22 cellular contexts compared by ENCODE assay signal in genomic region chr6:98044791-98045190, GRCh38.
DNase-seq lines count a peak whose midpoint lies in the region; ATAC-seq, FAIRE-seq and TF ChIP-seq lines count a peak whose summit lies in the region.
"Had no signal": no experiment of that assay in that cellular context is flagged by ENCODE, and none has a peak within 500 bp of the region (broad histone marks: within the 10 kb centered on the region; RNA-seq: fewer than 3 reads in every experiment).

No MANE protein-coding gene starts in this region.

- H3K9me3 Mint-ChIP-seq in brain (peaks cover 0 to 4% (median 0%) of the 10 kb centered on the region in 5 experiments), neural crest cell (peaks cover 5% of the 10 kb centered on the region)

- no peak overlapping the region for H3K27ac ChIP-seq in tibial artery

- H3K4me3 ChIP-seq in tibial artery = no peak overlapping the region
- H3K4me3 ChIP-seq: HAP-1, K562 had no signal

- H3K4me3 Mint-ChIP-seq in brain (peak overlapping the region; percentile 6 to 73 (median 61)), neural crest cell (peak overlapping the region; percentile 41)
- H3K4me3 Mint-ChIP-seq: CD8-positive, alpha-beta T cell had no signal

- peaks cover 86% of the 10 kb centered on the region for H3K4me1 Mint-ChIP-seq in brain
- H3K4me1 Mint-ChIP-seq in neural crest cell = peaks cover 67% of the 10 kb centered on the region

- H3K36me3 ChIP-seq in tibial artery = no peaks in the 10 kb centered on the region
- H3K36me3 ChIP-seq: BE2C, HAP-1 had no signal

- H3K27me3 Mint-ChIP-seq in brain (peaks cover 4% of the 10 kb centered on the region), neural crest cell (ENCODE audit: low read depth) (no peaks in the 10 kb centered on the region)

- TF ChIP-seq POLR2A in H54 (IDR thresholded peaks at IDR 0.05; ENCODE audit: low read depth, low read length) = no peak

- DNase-seq in COR-L47 (lab: John Stamatoyannopoulos, UW) (peak; percentile 46), NCI-H146 treated with DMSO at 0.1 percent for 48 hours (lab: John Stamatoyannopoulos, UW; ENCODE audit: unreplicated experiment) (peak; percentile 80), neural crest cell (ENCODE audit: low read depth, low spot score) (no peak), EL (no peak), H54 (ENCODE audit: insufficient read length, low spot score) (no peak), tibial artery (no peak)
- DNase-seq: BE2C; CD8-positive, alpha-beta T cell; NCI-H2029 treated with DMSO at 0.1 percent for 48 hours; NCI-H2171 treated with DMSO at 0.1 percent for 48 hours; NCI-H446 treated with DMSO at 0.1 percent for 48 hours; NCI-H774; Right ventricle myocardium superior; SK-N-SH had no signal

- ATAC-seq in GM18867 (IDR thresholded peaks at IDR 0.05; ENCODE audit: unreplicated experiment) = no peak
- ATAC-seq: CD8-positive, alpha-beta T cell; K562 had no signal

- no peak for FAIRE-seq in H54 (lab: Jason Lieb, UNC)
- FAIRE-seq: A204.1, D721Med, GM12892, GM18507, K562 had no signal

- no peak for TF ChIP-seq CTCF in brain (conservative IDR thresholded peaks at IDR 0.05)
- no peak for TF ChIP-seq CTCF in neural crest cell (conservative IDR thresholded peaks at IDR 0.05)
- TF ChIP-seq CTCF in tibial artery (IDR thresholded peaks at IDR 0.05) = no peak

- no peaks in the 10 kb centered on the region for H3K4me1 ChIP-seq in tibial artery
- H3K4me1 ChIP-seq: BE2C had no signal

- H3K27ac Mint-ChIP-seq in brain = peak overlapping the region in 4 of 5 experiments; percentile 86 to 93 (median 89)
- H3K27ac Mint-ChIP-seq in neural crest cell (ENCODE audit: unreplicated experiment) = no peak overlapping the region
- H3K27ac Mint-ChIP-seq: CD8-positive, alpha-beta T cell had no signal

- peaks cover 0 to 2% of the 10 kb centered on the region in 2 donors for H3K27me3 ChIP-seq in tibial artery
- H3K27me3 ChIP-seq: BE2C had no signal

- H3K9me3 ChIP-seq in tibial artery = no peaks in the 10 kb centered on the region
- H3K9me3 ChIP-seq: BE2C, HAP-1, SK-N-SH had no signal

- H3K36me3 Mint-ChIP-seq in brain (no peaks in the 10 kb centered on the region), neural crest cell (ENCODE audit: low read depth) (no peaks in the 10 kb centered on the region)
- H3K36me3 Mint-ChIP-seq: CD8-positive, alpha-beta T cell had no signal

- intact Hi-C loops in tibial artery (cut with DNase I; ENCODE audit: low total_unique reads) = no loop called here

Comparison
In these comparisons a context has a peak if more than half of its experiments do, and no peak if none do; other contexts are left out.
1. DNase-seq: peak in COR-L47 (single experiment) and NCI-H146 treated with DMSO at 0.1 percent for 48 hours (single experiment); none in neural crest cell (single experiment), EL (single experiment), H54 (single experiment) and tibial artery (0 of 2).